Comparison of ENCODE assay signal across 1 cellular context in the genomic region with DNA sequence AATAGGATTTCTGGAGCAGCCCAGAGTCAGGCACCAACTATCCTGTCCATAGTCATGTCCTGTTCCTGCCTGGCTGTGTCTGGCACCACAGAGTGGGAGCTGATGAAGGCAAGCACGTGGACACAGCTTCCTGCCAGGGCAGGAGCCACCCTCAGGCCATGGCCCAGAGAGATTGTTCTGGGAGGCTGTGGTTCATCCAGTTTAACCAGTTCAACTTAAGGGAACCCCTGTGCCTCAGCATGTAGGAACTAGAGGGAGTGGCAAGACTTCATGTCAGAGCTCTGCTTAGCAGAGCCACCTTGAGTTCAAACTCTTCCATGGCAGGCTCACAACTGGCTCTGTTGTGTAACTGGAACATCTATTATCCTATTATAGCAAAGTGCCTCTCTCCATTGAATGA.
TF ChIP-seq lines count a peak whose summit lies in the region.

No MANE protein-coding gene starts in this region.

TF ChIP-seq in HCT116, 20 proteins besides CTCF, POLR2A, EP300 and RAD21 (continued from another document):
- TF ChIP-seq, protein P1, sequence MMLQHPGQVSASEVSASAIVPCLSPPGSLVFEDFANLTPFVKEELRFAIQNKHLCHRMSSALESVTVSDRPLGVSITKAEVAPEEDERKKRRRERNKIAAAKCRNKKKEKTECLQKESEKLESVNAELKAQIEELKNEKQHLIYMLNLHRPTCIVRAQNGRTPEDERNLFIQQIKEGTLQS (IDR thresholded peaks at IDR 0.05) = no peak
